7 cellular contexts compared by ENCODE assay signal in the genomic region with DNA sequence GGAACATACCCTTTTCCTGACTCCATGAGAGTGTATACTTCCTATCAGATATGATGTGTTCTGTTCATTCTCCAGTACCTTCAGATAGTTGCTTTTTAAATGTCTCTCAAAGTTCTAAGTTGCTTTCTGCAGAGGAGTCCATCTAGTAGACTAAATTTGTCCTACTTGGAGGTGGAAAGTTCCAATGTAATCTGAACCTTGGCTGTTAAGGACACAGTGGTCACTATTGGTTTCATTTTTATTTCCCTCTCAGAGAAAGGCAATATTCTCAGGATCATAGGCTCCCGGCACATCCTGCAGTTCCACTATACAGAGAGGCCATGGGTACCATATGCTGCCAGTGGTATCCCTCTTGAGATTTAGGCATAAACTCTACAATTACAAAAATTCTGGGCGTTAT.
"Had no signal": no experiment of that assay in that cellular context is flagged by ENCODE, and none has a peak within 500 bp of the region (broad histone marks: within the 10 kb centered on the region; RNA-seq: fewer than 3 reads in every experiment).

No MANE protein-coding gene starts in this region.

- FAIRE-seq: H1, H54, HTR-8/SVneo had no signal

- H3K4me3 ChIP-seq: GM23248 had no signal

- H2AFZ ChIP-seq: GM23248 had no signal

- H3K9ac ChIP-seq: GM23248 had no signal

- H3K27ac ChIP-seq: GM23248 had no signal

- DNase-seq: GM23248, H9, HCEC 1CT, KBM-7 had no signal
